ENCODE assay signal across 21 cellular contexts in the genomic region with DNA sequence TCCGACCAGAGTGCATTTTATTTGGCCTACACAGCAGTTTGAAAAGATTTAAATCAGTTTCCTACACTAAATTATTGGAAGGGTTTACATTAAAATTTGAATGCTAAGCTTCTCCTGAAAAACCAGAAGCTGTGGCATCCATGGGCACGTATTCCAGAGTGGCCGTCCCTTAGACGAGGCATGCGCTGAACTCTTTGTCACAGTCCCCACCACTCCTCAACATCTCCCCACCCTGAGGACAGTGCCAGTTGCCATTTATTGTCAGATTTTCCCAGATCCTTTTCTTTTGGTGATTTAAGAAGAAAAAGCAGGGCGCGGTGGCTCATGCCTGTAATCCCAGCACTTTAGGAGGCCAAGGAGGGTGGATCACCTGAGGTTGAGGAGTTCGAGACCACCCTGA. TPM values are rescaled to one million over a fixed set of nuclear protein-coding genes. Genes with fewer than 3 reads are reported as not detected.
DNase-seq lines count a peak whose midpoint lies in the region; ATAC-seq and TF ChIP-seq lines count a peak whose summit lies in the region.
"Had no signal": no experiment of that assay in that cellular context is flagged by ENCODE, and none has a peak within 500 bp of the region (broad histone marks: within the 10 kb centered on the region; RNA-seq: fewer than 3 reads in every experiment).

No MANE protein-coding gene starts in this region.

- no peak for TF ChIP-seq CTCF in esophagus muscularis mucosa (IDR thresholded peaks at IDR 0.05)
- TF ChIP-seq CTCF in spleen (IDR thresholded peaks at IDR 0.05 in 8 of 11, conservative IDR thresholded peaks at IDR 0.05 in 3 of 11), result no peak
- no peak for TF ChIP-seq CTCF in GM10248 (IDR thresholded peaks at IDR 0.05; ENCODE audit: control extremely low read depth, extremely low read depth, low read depth, missing control alignments)

- no peak overlapping the region for H3K4me3 ChIP-seq in esophagus muscularis mucosa
- H3K4me3 ChIP-seq in spleen, result no peak overlapping the region
- H3K4me3 ChIP-seq: BLaER1, GM23248, MG63 had no signal

- WGBS in esophagus muscularis mucosa, result 95% methylated on average over 8 of the region's 8 CpGs
- 85 to 95% (median 92%) methylated on average over 8 of the region's 8 CpGs for WGBS in spleen, 5 donors

- no peak for TF ChIP-seq EP300 in esophagus muscularis mucosa (IDR thresholded peaks at IDR 0.05)

- H3K4me1 ChIP-seq in esophagus muscularis mucosa, result no peaks in the 10 kb centered on the region
- H3K4me1 ChIP-seq in spleen, result no peaks in the 10 kb centered on the region
- H3K4me1 ChIP-seq: BLaER1 had no signal

- intact Hi-C loops in cardiac septum (cut with DNase I), result no loop called here
- intact Hi-C loops in left ventricle myocardium superior (cut with micrococcal nuclease), result no loop called here
- intact Hi-C loops in esophagus muscularis mucosa (cut with DNase I), result no loop called here
- intact Hi-C loops in spleen (cut with DNase I; ENCODE audit: low total_unique reads), result no loop called here

- DNase-seq in cardiac septum (ENCODE audit: low spot score), result peak; percentile 39
- DNase-seq in left ventricle myocardium superior, result no peak
- peak; percentile 53 for DNase-seq in esophagus muscularis mucosa (ENCODE audit: extremely low spot score)
- DNase-seq in spleen, result peak; percentile 7
- no peak for DNase-seq in GM10248 (ENCODE audit: extremely low spot score)
- DNase-seq: GM23248, IMR-90, KG1, MG63, NCI-H1105 treated with DMSO at 0.1 percent for 48 hours, NCI-H2029, NCI-H446 treated with DMSO at 0.1 percent for 48 hours, NCI-H526, SHP77 had no signal

- peaks cover 0 to 12% (median 8%) of the 10 kb centered on the region in 4 donors for H3K9me3 ChIP-seq in esophagus muscularis mucosa
- peaks cover 0 to 18% (median 13%) of the 10 kb centered on the region in 8 donors for H3K9me3 ChIP-seq in spleen

- peaks cover 0 to 64% (median 4%) of the 10 kb centered on the region in 4 donors for H3K27me3 ChIP-seq in esophagus muscularis mucosa
- H3K27me3 ChIP-seq in spleen (replicated peaks in 1 of 7), result peaks cover 0 to 77% (median 15%) of the 10 kb centered on the region in 7 donors
- H3K27me3 ChIP-seq: BLaER1 had no signal

- H3K36me3 ChIP-seq in esophagus muscularis mucosa, result no peaks in the 10 kb centered on the region
- H3K36me3 ChIP-seq in spleen, result no peaks in the 10 kb centered on the region
- H3K36me3 ChIP-seq: BLaER1, MG63 had no signal

- no peak for ATAC-seq in left ventricle myocardium superior
- no peak for ATAC-seq in esophagus mucosa
- ATAC-seq in HG02763 (IDR thresholded peaks at IDR 0.05; ENCODE audit: unreplicated experiment), result no peak

- no peak for TF ChIP-seq POLR2A in esophagus muscularis mucosa (IDR thresholded peaks at IDR 0.05; ENCODE audit: low read depth)
- no peak for TF ChIP-seq POLR2A in spleen (IDR thresholded peaks at IDR 0.05)

- CTCF ChIA-PET in GM10248 (lab: Yijun Ruan, JAX), result interaction anchor here (0.7 kb wide), 1 partner anchor 13 kb away, joined by 3 read pairs; no protein-coding TSS in a partner anchor

- no peak overlapping the region for H3K27ac ChIP-seq in esophagus muscularis mucosa (replicated peaks in 1 of 4)
- H3K27ac ChIP-seq in spleen, result no peak overlapping the region
- H3K27ac ChIP-seq: BLaER1, GM23248, RWPE1 had no signal

- POLR2A ChIA-PET in GM10248 (lab: Yijun Ruan, JAX), result interaction anchor here (0.6 kb wide), 1 partner anchor 162 kb away, joined by 4 read pairs; no protein-coding TSS in a partner anchor

RNA-seq across cellular contexts. Expression of gene UNC5A, which starts 39.9 kb away (rescaled TPM):
- 0.05 TPM for total RNA-seq in cardiac septum
- total RNA-seq in left ventricle myocardium superior, result 0.22 TPM
- not detected for total RNA-seq in esophagus muscularis mucosa
- not detected for total RNA-seq in spleen
- polyA plus RNA-seq in spleen, result under 1 TPM in 2 of 3 donors, not detected in 1; 0.03 to 0.06 TPM
- not detected for total RNA-seq in esophagus mucosa
- total RNA-seq: CD4-positive, alpha-beta T cell; GM23248; IMR-90; SK-MEL-5 had no signal
- polyA plus RNA-seq: AG04450, GM23248, IMR-90 had no signal

Comparison
In these comparisons a context has a peak if more than half of its experiments do, and no peak if none do; other contexts are left out.
1. DNase-seq: peak in cardiac septum (single experiment), esophagus muscularis mucosa (single experiment) and spleen (single experiment); none in left ventricle myocardium superior (single experiment) and GM10248 (single experiment).